ENCODE assay signal across 19 cellular contexts in genomic region chr10:117788911-117789310, GRCh38.
DNase-seq lines count a peak whose midpoint lies in the region; ATAC-seq and TF ChIP-seq lines count a peak whose summit lies in the region.
"Had no signal": no experiment of that assay in that cellular context is flagged by ENCODE, and none has a peak within 500 bp of the region (broad histone marks: within the 10 kb centered on the region; RNA-seq: fewer than 3 reads in every experiment).

No MANE protein-coding gene starts in this region.

- H3K36me3 ChIP-seq in endodermal cell (ENCODE audit: control insufficient read depth, insufficient read depth, low read length), result no peaks in the 10 kb centered on the region
- no peaks in the 10 kb centered on the region for H3K36me3 ChIP-seq in kidney epithelial cell (ENCODE audit: control insufficient read depth, insufficient read depth, low read length)

- TF ChIP-seq CTCF in endodermal cell (conservative IDR thresholded peaks at IDR 0.05) (no peak), kidney epithelial cell (IDR thresholded peaks at IDR 0.05; ENCODE audit: insufficient read depth, low read length, poor library complexity, severe bottlenecking) (no peak)

- H3K4me1 Mint-ChIP-seq in endodermal cell, result peaks cover 13% of the 10 kb centered on the region
- H3K4me1 Mint-ChIP-seq: CD4-positive, alpha-beta memory T cell had no signal

- H3K4me1 ChIP-seq in endodermal cell (ENCODE audit: control insufficient read depth, insufficient read depth, low read length), result no peaks in the 10 kb centered on the region
- H3K4me1 ChIP-seq: A549 had no signal

- peak; percentile 11 for DNase-seq in endodermal cell
- peak; percentile 47 for DNase-seq in kidney epithelial cell (ENCODE audit: low read depth)
- DNase-seq in left kidney (ENCODE audit: low read depth, low spot score), result peak; percentile 47
- DNase-seq in left colon, result no peak
- no peak for DNase-seq in AG20443 (ENCODE audit: low spot score)
- DNase-seq: 8988T; ACHN; C1 segment of cervical spinal cord; Calu3; CD4-positive, alpha-beta memory T cell; COR-L47; DMS53; DMS79 treated with DMSO at 0.1 percent for 48 hours; GF-D8; GM23248; H7; HCEC 1CT had no signal

- WGBS in endodermal cell (ENCODE audit: insufficient coverage in 1 of 2, insufficient read length in 1 of 2), 2 experiments, result 93 to 95% methylated on average over 3 of the region's 3 CpGs

- H3K9me3 Mint-ChIP-seq in endodermal cell, result no peaks in the 10 kb centered on the region
- H3K9me3 Mint-ChIP-seq: CD4-positive, alpha-beta memory T cell had no signal

- H3K27ac ChIP-seq in endodermal cell (ENCODE audit: low read depth, low read length), result no peak overlapping the region
- H3K27ac ChIP-seq: A549, GM23248 had no signal

- no peak overlapping the region for H3K9ac ChIP-seq in endodermal cell (ENCODE audit: extremely low read depth, low read length, poor library complexity, severe bottlenecking)
- H3K9ac ChIP-seq: GM23248 had no signal

- intact Hi-C loops in left colon (cut with DNase I, micrococcal nuclease), result no loop called here

- H3K4me3 Mint-ChIP-seq in endodermal cell, result no peak overlapping the region
- H3K4me3 Mint-ChIP-seq: CD4-positive, alpha-beta memory T cell had no signal

- H3K27me3 ChIP-seq in endodermal cell (ENCODE audit: control insufficient read depth, insufficient read depth, low read length, poor library complexity, severe bottlenecking), result peaks cover 36% of the 10 kb centered on the region
- H3K27me3 ChIP-seq in kidney epithelial cell (ENCODE audit: control insufficient read depth, insufficient read depth, low read length), result no peaks in the 10 kb centered on the region

- ATAC-seq in left colon (no peak), HG03159 (IDR thresholded peaks at IDR 0.05; ENCODE audit: unreplicated experiment) (no peak)
- ATAC-seq: A549 had no signal

- H3K27ac Mint-ChIP-seq in endodermal cell, result no peak overlapping the region
- H3K27ac Mint-ChIP-seq: CD4-positive, alpha-beta memory T cell had no signal

- no peaks in the 10 kb centered on the region for H3K9me3 ChIP-seq in endodermal cell (ENCODE audit: control insufficient read depth, low read length)
- H3K9me3 ChIP-seq: A549 had no signal

- H3K36me3 Mint-ChIP-seq in endodermal cell (ENCODE audit: low read depth), result no peaks in the 10 kb centered on the region
- H3K36me3 Mint-ChIP-seq: CD4-positive, alpha-beta memory T cell had no signal

- peaks cover 30% of the 10 kb centered on the region for H3K27me3 Mint-ChIP-seq in endodermal cell (ENCODE audit: insufficient read depth)

- H3K4me3 ChIP-seq in endodermal cell (ENCODE audit: low read length) (no peak overlapping the region), kidney epithelial cell (ENCODE audit: low read depth, low read length) (no peak overlapping the region)
- H3K4me3 ChIP-seq: A549, GM23248 had no signal

Comparison
In these comparisons a context has a peak if more than half of its experiments do, and no peak if none do; other contexts are left out.
1. DNase-seq: peak in endodermal cell (single experiment), kidney epithelial cell (single experiment) and left kidney (single experiment); none in left colon (0 of 2) and AG20443 (single experiment).